ENCODE assay signal across 8 cellular contexts in the genomic region with DNA sequence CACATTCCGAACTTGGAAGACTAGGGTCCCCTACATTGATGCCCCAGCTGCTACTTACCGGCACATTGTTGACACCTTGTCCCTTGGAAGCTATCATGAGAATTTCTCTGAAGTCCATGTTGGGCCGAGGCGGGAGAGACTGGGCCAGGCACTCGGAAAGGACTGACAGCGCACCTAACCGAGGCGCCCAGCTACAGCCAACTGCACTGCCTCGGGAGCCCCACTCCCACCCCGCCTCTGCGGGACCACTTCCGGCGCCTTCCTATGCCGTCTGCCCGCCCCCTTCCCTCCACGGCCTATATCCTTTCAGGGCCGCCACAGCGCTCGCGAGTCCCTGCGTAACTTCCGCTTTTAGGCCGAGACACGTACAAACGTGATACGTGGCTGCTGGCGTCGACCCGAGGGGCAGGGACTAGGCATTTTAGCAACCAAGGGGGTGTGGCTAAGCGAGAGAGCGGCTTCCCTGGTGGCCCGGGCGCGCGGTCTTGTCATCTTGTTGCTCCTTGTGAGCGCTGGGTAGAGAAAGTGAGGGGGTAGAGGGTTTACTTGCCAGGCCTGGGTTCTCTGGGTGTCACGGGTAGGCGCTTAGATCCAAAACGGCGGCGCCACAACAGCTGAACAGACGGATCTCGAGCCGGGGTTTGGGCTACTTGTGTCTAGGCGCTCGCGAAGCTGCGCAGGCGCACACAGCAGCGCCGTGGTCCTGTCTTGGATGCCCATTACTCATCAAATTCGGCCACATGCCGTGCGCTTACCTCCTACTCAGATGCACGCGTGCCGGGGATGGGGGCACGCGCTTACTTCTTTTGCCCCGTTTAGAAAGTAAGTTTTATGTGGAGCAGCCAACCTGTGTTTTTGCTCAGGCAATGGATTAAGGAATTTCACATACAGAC. TPM values are rescaled to one million over a fixed set of nuclear protein-coding genes. Genes with fewer than 3 reads are reported as not detected.
A peak's percentile ranks its signal among the peaks of the same experiment; 100 is the strongest.
DNase-seq lines count a peak whose midpoint lies in the region; ATAC-seq and TF ChIP-seq lines count a peak whose summit lies in the region.

A gene with protein sequence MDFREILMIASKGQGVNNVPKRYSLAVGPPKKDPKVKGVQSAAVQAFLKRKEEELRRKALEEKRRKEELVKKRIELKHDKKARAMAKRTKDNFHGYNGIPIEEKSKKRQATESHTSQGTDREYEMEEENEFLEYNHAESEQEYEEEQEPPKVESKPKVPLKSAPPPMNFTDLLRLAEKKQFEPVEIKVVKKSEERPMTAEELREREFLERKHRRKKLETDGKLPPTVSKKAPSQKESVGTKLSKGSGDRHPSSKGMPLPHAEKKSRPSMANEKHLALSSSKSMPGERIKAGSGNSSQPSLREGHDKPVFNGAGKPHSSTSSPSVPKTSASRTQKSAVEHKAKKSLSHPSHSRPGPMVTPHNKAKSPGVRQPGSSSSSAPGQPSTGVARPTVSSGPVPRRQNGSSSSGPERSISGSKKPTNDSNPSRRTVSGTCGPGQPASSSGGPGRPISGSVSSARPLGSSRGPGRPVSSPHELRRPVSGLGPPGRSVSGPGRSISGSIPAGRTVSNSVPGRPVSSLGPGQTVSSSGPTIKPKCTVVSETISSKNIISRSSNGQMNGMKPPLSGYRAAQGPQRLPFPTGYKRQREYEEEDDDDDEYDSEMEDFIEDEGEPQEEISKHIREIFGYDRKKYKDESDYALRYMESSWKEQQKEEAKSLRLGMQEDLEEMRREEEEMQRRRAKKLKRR (minus strand): TSS at position 203 of the 893 bp plus-strand sequence. CDS start 85 bp downstream, at position 118.

- peaks cover 12 to 18% (median 16%) of the 10 kb centered on the region in 3 donors for H3K4me1 Mint-ChIP-seq in IgD-negative memory B cell

- H3K4me3 Mint-ChIP-seq in IgD-negative memory B cell = peak within 1 kb of the TSS; percentile 83 to 100 (median 95)

- H3K4me3 ChIP-seq in mucosa of descending colon = peak within 1 kb of the TSS; percentile 70

- no peaks in the 10 kb centered on the region for H3K9me3 ChIP-seq in mucosa of descending colon

- H3K36me3 ChIP-seq in mucosa of descending colon (ENCODE audit: low read depth) = no peaks in the 10 kb centered on the region

- peaks cover 2% of the 10 kb centered on the region for H3K27me3 Mint-ChIP-seq in IgD-negative memory B cell

- intact Hi-C loops in mucosa of descending colon (cut with DNase I, micrococcal nuclease) = no loop called here

- H3K27ac ChIP-seq in epithelial cell of prostate = peak within 1 kb of the TSS; percentile 75

- no peaks in the 10 kb centered on the region for H3K36me3 Mint-ChIP-seq in IgD-negative memory B cell

- no peaks in the 10 kb centered on the region for H3K9me3 Mint-ChIP-seq in IgD-negative memory B cell

- peaks cover 12% of the 10 kb centered on the region for H3K4me1 ChIP-seq in mucosa of descending colon (ENCODE audit: low read depth)

- H3K27ac Mint-ChIP-seq in IgD-negative memory B cell = peak within 1 kb of the TSS; percentile 77 to 99 (median 95)

- no peak for TF ChIP-seq CTCF in mucosa of descending colon (IDR thresholded peaks at IDR 0.05)

- DNase-seq in DMS 273 treated with DMSO at 0.1 percent for 48 hours (lab: John Stamatoyannopoulos, UW) (peak; percentile 92), OCI-M2 (lab: John Stamatoyannopoulos, UW; ENCODE audit: unreplicated experiment) (peak; percentile 77), activated T-cell treated with anti-CD3 and anti-CD28 coated beads for 4 hours (peak; percentile 94), epithelial cell of prostate (ENCODE audit: low read depth, low spot score) (peak; percentile 96), mucosa of descending colon (peak; percentile 98 to 100 (median 99))
- peak; percentile 95 for DNase-seq in stimulated activated CD8-positive, alpha-beta memory T cell treated with anti-CD3 and anti-CD28 coated beads, Interleukin-4, amount 100 ng/mL, for 24 hours (ENCODE audit: low read depth)

- ATAC-seq in GM21529 (IDR thresholded peaks at IDR 0.05; ENCODE audit: unreplicated experiment) (peak; percentile 95), mucosa of descending colon (peak; percentile 99)

RNA-seq across cellular contexts. Expression of the gene that starts here (rescaled TPM):
- polyA plus RNA-seq in IgD-negative memory B cell = 4.3 TPM
- total RNA-seq in mucosa of descending colon = 10 to 100 TPM; 18.5 to 20.2 (median 18.6) TPM

Comparison
In these comparisons a context has a peak if more than half of its experiments do, and no peak if none do; other contexts are left out.
1. Peak in every context shown above with its lines: DNase-seq, ATAC-seq, H3K4me3 ChIP-seq and H3K27ac ChIP-seq.